Comparison of ENCODE assay signal across 28 cellular contexts in the genomic region with DNA sequence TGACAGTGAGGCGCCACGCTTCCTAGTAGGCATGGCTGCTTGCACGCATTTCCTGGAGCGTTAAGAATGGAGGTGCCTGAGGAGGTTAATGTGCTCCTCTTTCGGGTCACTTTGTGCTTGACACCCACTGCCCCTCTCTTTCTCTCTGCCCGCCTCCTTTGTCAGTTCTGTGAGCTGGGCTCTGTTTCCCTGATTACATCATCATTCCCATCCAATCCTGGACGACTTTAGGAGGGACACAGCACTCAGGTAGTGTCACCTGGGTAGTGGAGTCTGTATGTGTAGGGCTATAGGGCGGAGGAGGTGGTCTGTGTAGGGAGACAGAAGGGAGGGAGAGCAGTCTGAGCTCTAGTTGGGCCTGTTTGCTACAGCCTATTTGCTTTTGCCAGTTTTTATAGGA.
"Had no signal": no experiment of that assay in that cellular context is flagged by ENCODE, and none has a peak within 500 bp of the region (broad histone marks: within the 10 kb centered on the region; RNA-seq: fewer than 3 reads in every experiment).

No MANE protein-coding gene starts in this region.

- ATAC-seq: esophagus mucosa; stimulated activated memory B cell treated with anti-CD40 and anti-IgM and Interleukin-4, amounts not matched to agents 10 μg/mL and 1 μg/mL and 100 μg/mL, for 72 hours; stimulated activated naive CD8-positive, alpha-beta T cell treated with anti-CD3 and anti-CD28 coated beads, Interleukin-15, amount 100 ng/mL, for 72 hours; upper lobe of right lung had no signal

- H3K27me3 Mint-ChIP-seq: activated naive CD4-positive, alpha-beta T cell treated with anti-CD3 and anti-CD28 coated beads, Interleukin-2, amount 10 ng/mL, durations not matched to agents 7 days and 5 days; central memory CD8-positive, alpha-beta T cell; dendritic cell treated with granulocyte-macrophage colony-stimulating factor and Interleukin-4, amounts not matched to agents 40 ng/mL and 50 ng/mL, for 4 days; naive B cell; stimulated activated memory B cell treated with anti-CD40 and anti-IgM and Interleukin-4, amounts not matched to agents 10 μg/mL and 1 μg/mL and 100 μg/mL, for 72 hours; stimulated activated naive CD8-positive, alpha-beta T cell treated with anti-CD3 and anti-CD28 coated beads, Interleukin-15, amount 100 ng/mL, for 72 hours had no signal

- DNase-seq: activated CD4-positive, alpha-beta T cell treated with anti-CD3 and anti-CD28 coated beads for 4 hours; activated CD4-positive, alpha-beta T cell treated with anti-CD3 and anti-CD28 coated beads, Interleukin-2, amount 50 U/mL, for 4 hours; activated CD8-positive, alpha-beta memory T cell treated with anti-CD3 and anti-CD28 coated beads for 24 hours; activated gamma-delta T cell; activated naive CD4-positive, alpha-beta T cell treated with anti-CD3 and anti-CD28 coated beads, Interleukin-2, amount 10 ng/mL, durations not matched to agents 7 days and 5 days; activated T-cell treated with anti-CD3 and anti-CD28 coated beads, Interleukin-2, amount 50 U/mL, for 1 hour; endodermal cell; foreskin fibroblast; head of caudate nucleus; hippocampal formation; naive B cell; nephron progenitor cell; retina; sigmoid colon; small intestine; stimulated activated CD4-positive, alpha-beta T cell treated with anti-CD3 and anti-CD28 coated beads, Interleukin-4, amount 100 ng/mL, for 24 hours; stimulated activated naive CD8-positive, alpha-beta T cell treated with anti-CD3 and anti-CD28 coated beads, Interleukin-15, amount 100 ng/mL, for 72 hours; substantia nigra; T-helper 1 cell; thyroid gland; upper lobe of right lung had no signal

- H3K9me3 Mint-ChIP-seq: activated naive CD4-positive, alpha-beta T cell treated with anti-CD3 and anti-CD28 coated beads, Interleukin-2, amount 10 ng/mL, durations not matched to agents 7 days and 5 days; central memory CD8-positive, alpha-beta T cell; dendritic cell treated with granulocyte-macrophage colony-stimulating factor and Interleukin-4, amounts not matched to agents 40 ng/mL and 50 ng/mL, for 4 days; endodermal cell; mesothelial cell of epicardium; naive B cell; nephron progenitor cell; stimulated activated memory B cell treated with anti-CD40 and anti-IgM and Interleukin-4, amounts not matched to agents 10 μg/mL and 1 μg/mL and 100 μg/mL, for 72 hours; stimulated activated naive CD8-positive, alpha-beta T cell treated with anti-CD3 and anti-CD28 coated beads, Interleukin-15, amount 100 ng/mL, for 72 hours; T-helper 2 cell treated with Interferon-gamma antibody and Interleukin-4, amounts not matched to agents 5 μg/mL and 100 μg/mL, for 36 hours had no signal

- H3K27me3 ChIP-seq: neutrophil, sigmoid colon, thyroid gland, upper lobe of right lung had no signal

- H3K27ac ChIP-seq: neutrophil, sigmoid colon, thyroid gland, upper lobe of right lung had no signal

- H3K4me3 ChIP-seq: sigmoid colon, thyroid gland, upper lobe of right lung had no signal

- H3K9me3 ChIP-seq: neutrophil, sigmoid colon, thyroid gland, upper lobe of right lung had no signal

- H3K4me3 Mint-ChIP-seq: activated naive CD4-positive, alpha-beta T cell treated with anti-CD3 and anti-CD28 coated beads, Interleukin-2, amount 10 ng/mL, durations not matched to agents 7 days and 5 days; central memory CD8-positive, alpha-beta T cell; dendritic cell treated with granulocyte-macrophage colony-stimulating factor and Interleukin-4, amounts not matched to agents 40 ng/mL and 50 ng/mL, for 4 days; endodermal cell; mesothelial cell of epicardium; nephron progenitor cell; stimulated activated memory B cell treated with anti-CD40 and anti-IgM and Interleukin-4, amounts not matched to agents 10 μg/mL and 1 μg/mL and 100 μg/mL, for 72 hours; stimulated activated naive CD8-positive, alpha-beta T cell treated with anti-CD3 and anti-CD28 coated beads, Interleukin-15, amount 100 ng/mL, for 72 hours; T-helper 2 cell treated with Interferon-gamma antibody and Interleukin-4, amounts not matched to agents 5 μg/mL and 100 μg/mL, for 36 hours had no signal

- H3K27ac Mint-ChIP-seq: mesothelial cell of epicardium; T-helper 2 cell treated with Interferon-gamma antibody and Interleukin-4, amounts not matched to agents 5 μg/mL and 100 μg/mL, for 36 hours had no signal

- H3K36me3 ChIP-seq: neutrophil, sigmoid colon, thyroid gland, upper lobe of right lung had no signal

- H3K36me3 Mint-ChIP-seq: mesothelial cell of epicardium, naive B cell had no signal
